In the genomic region with DNA sequence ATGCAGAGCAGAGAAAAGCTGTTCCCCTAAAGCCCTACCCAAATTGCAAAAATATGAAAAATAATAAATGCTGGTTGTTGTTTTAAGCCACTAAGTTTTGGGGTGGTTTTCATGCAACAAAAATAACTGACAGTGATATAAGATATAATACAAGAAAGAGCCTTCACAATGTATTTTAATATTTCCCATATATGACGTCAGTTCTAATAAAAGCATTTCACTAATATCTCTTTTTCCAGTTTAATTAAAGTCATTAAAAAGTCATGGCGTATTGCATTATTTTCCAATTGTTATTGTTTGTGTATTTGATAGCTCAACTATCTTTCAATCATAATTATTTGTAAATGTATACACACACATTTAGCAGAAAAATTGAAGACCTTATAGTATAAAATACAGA, we compare ENCODE assay signal across 2 cellular contexts.
TF ChIP-seq lines count a peak whose summit lies in the region.

No MANE protein-coding gene starts in this region.

TF ChIP-seq in HepG2, 621 proteins besides CTCF, POLR2A, EP300 and RAD21 (continued from another document):
- TF ChIP-seq, protein P1, sequence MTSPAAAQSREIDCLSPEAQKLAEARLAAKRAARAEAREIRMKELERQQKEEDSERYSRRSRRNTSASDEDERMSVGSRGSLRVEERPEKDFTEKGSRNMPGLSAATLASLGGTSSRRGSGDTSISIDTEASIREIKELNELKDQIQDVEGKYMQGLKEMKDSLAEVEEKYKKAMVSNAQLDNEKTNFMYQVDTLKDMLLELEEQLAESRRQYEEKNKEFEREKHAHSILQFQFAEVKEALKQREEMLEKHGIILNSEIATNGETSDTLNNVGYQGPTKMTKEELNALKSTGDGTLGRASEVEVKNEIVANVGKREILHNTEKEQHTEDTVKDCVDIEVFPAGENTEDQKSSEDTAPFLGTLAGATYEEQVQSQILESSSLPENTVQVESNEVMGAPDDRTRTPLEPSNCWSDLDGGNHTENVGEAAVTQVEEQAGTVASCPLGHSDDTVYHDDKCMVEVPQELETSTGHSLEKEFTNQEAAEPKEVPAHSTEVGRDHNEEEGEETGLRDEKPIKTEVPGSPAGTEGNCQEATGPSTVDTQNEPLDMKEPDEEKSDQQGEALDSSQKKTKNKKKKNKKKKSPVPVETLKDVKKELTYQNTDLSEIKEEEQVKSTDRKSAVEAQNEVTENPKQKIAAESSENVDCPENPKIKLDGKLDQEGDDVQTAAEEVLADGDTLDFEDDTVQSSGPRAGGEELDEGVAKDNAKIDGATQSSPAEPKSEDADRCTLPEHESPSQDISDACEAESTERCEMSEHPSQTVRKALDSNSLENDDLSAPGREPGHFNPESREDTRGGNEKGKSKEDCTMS (CRISPR knock-in tag; conservative IDR thresholded peaks at IDR 0.05): no peak

TF ChIP-seq in HEK293, 187 proteins besides CTCF, POLR2A, EP300 and RAD21 (continued from another document):
- TF ChIP-seq ZBTB10 (tag by site-specific recombination; IDR thresholded peaks at IDR 0.05): no peak
